In the genomic region with DNA sequence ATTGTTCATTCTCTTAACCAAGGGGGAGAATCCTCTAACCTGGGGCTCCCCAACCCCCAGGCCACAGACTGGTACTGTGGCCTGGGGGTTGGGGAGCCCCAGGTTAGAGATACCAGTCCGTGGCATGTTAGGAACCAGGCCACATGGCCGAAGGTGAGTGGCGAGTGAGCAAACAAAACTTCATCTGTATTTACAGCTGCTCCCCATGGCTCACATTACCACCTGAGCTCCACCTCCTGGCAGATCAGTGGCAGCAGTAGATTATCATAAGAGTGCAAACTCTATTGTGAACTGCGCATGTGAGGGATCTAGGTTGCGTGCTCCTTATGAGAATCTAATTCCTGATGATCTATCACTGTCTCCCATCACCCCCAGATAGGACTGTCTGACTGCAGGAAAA, we compare ENCODE assay signal across 28 cellular contexts.
"Had no signal": no experiment of that assay in that cellular context is flagged by ENCODE, and none has a peak within 500 bp of the region (broad histone marks: within the 10 kb centered on the region; RNA-seq: fewer than 3 reads in every experiment).

No MANE protein-coding gene starts in this region.

- DNase-seq: activated CD4-positive, alpha-beta T cell treated with anti-CD3 and anti-CD28 coated beads for 4 hours; activated CD4-positive, alpha-beta T cell treated with anti-CD3 and anti-CD28 coated beads, Interleukin-2, amount 50 U/mL, for 48 hours; activated CD8-positive, alpha-beta memory T cell treated with anti-CD3 and anti-CD28 coated beads for 24 hours; activated effector memory CD4-positive, alpha-beta T cell treated with Interleukin-2 at 50 U/mL for 16 hours; activated naive CD4-positive, alpha-beta T cell treated with anti-CD3 and anti-CD28 coated beads for 36 hours; activated naive CD8-positive, alpha-beta T cell treated with anti-CD3 and anti-CD28 coated beads for 36 hours; adrenal gland; aorta; brain microvascular endothelial cell; caudate nucleus; cortex of kidney; effector memory CD8-positive, alpha-beta T cell; head of caudate nucleus; hippocampal formation; left colon; mammary epithelial cell; naive B cell; nephron progenitor cell; retina; stimulated activated CD4-positive, alpha-beta T cell treated with anti-CD3 and anti-CD28 coated beads, Interleukin-12 subunit alpha, Interleukin-12 subunit beta, amount 100 ng/mL, for 4 hours; stimulated activated CD4-positive, alpha-beta T cell treated with anti-CD3 and anti-CD28 coated beads, Interleukin-4, amount 100 ng/mL, for 1 hour; substantia nigra; thyroid gland had no signal

- ATAC-seq: effector memory CD8-positive, alpha-beta T cell; left colon; sciatic nerve had no signal

- H3K36me3 ChIP-seq: adrenal gland, brain microvascular endothelial cell, neutrophil, thyroid gland had no signal

- H3K9me3 ChIP-seq: adrenal gland, neutrophil, thyroid gland had no signal

- H3K27me3 ChIP-seq: adrenal gland, brain microvascular endothelial cell, neutrophil, thyroid gland had no signal

- FAIRE-seq: keratinocyte had no signal

- H3K27ac ChIP-seq: adrenal gland, brain microvascular endothelial cell, neutrophil, skin epidermis, thyroid gland, VCaP had no signal

- H3K4me1 ChIP-seq: adrenal gland, thyroid gland had no signal

- H3K4me3 ChIP-seq: adrenal gland, skin epidermis, thyroid gland had no signal
